Comparison of ENCODE assay signal across 26 cellular contexts in the genomic region with DNA sequence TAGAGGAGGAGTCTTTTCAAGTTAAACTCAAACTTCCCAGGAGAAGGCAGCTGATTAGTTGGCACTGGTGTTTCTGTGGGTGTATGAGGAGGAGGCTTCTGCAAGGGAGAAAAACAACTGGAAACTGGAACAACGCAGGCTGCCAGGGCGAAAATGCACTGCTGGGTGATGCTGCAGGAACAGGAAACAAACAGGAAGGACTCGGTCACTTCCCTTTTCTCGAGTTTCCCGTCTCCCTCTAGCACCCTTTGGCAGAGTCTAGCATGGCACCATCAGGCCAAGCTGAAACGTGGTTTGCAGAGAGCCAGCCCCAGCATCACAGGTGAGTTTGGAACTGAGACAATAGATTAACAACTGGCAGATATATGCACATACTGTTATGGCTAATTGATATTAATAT.
DNase-seq lines count a peak whose midpoint lies in the region; ATAC-seq and TF ChIP-seq lines count a peak whose summit lies in the region.
"Had no signal": no experiment of that assay in that cellular context is flagged by ENCODE, and none has a peak within 500 bp of the region (broad histone marks: within the 10 kb centered on the region; RNA-seq: fewer than 3 reads in every experiment).

No MANE protein-coding gene starts in this region.

- H3K4me1 Mint-ChIP-seq in endothelial cell (ENCODE audit: unreplicated experiment) = peaks cover 15% of the 10 kb centered on the region

- WGBS in mammary epithelial cell (ENCODE audit: low coverage, missing lambda C conversion rate) = 71% methylated on average over 5 of the region's 6 CpGs

- intact Hi-C loops in Right ventricle myocardium superior (cut with DNase I) (no loop called here), tibial artery (cut with DNase I; ENCODE audit: low total_unique reads) (no loop called here), mammary epithelial cell (cut with micrococcal nuclease) (no loop called here)

- no peaks in the 10 kb centered on the region for H3K27me3 Mint-ChIP-seq in endothelial cell (ENCODE audit: unreplicated experiment)

- CTCF ChIA-PET in mammary epithelial cell (lab: Charles Lee; ENCODE audit: low non-redundant PET) = no interaction called here

- DNase-seq in Right ventricle myocardium superior (peak; percentile 43), right atrium auricular region (ENCODE audit: low spot score) (no peak), MV-4-11 (lab: John Stamatoyannopoulos, UW) (peak; percentile 33), endothelial cell (ENCODE audit: low spot score) (peak; percentile 33), tibial artery (peak; percentile 41 to 64), middle frontal gyrus (ENCODE audit: extremely low spot score, low spot score) (no peak), mammary epithelial cell (no peak)
- DNase-seq: activated CD4-positive, alpha-beta T cell treated with anti-CD3 and anti-CD28 coated beads for 48 hours; activated CD8-positive, alpha-beta memory T cell treated with anti-CD3 and anti-CD28 coated beads, Interleukin-2, amount 10 ng/mL, durations not matched to agents 7 days and 5 days; effector CD4-positive, alpha-beta T cell; EL; foreskin keratinocyte; GOT3; hypothalamus; lower lobe of right lung; NCI-H146; NCI-H2171; NCI-H526; stimulated activated CD4-positive, alpha-beta T cell treated with anti-CD3 and anti-CD28 coated beads, Interleukin-12 subunit alpha, Interleukin-12 subunit beta, amount 100 ng/mL, for 4 hours; stimulated activated CD4-positive, alpha-beta T cell treated with anti-CD3 and anti-CD28 coated beads, Interleukin-4, amount 100 ng/mL, for 4 hours; SW 1271 had no signal

- no peak overlapping the region for H3K4me2 ChIP-seq in mammary epithelial cell (ENCODE audit: insufficient read depth, low read depth, low read length)

- H3K4me1 ChIP-seq in right atrium auricular region (no peaks in the 10 kb centered on the region), tibial artery (no peaks in the 10 kb centered on the region), mammary epithelial cell (ENCODE audit: insufficient read depth, low read length) (no peaks in the 10 kb centered on the region)
- H3K4me1 ChIP-seq: foreskin keratinocyte, lower lobe of right lung, tibial nerve had no signal

- peak overlapping the region; percentile 91 for H3K27ac Mint-ChIP-seq in endothelial cell (ENCODE audit: unreplicated experiment)
- H3K27ac Mint-ChIP-seq: activated CD8-positive, alpha-beta memory T cell treated with anti-CD3 and anti-CD28 coated beads, Interleukin-2, amount 10 ng/mL, durations not matched to agents 7 days and 5 days; activated naive CD8-positive, alpha-beta T cell; stimulated activated naive CD8-positive, alpha-beta T cell treated with anti-CD3 and anti-CD28 coated beads, Interleukin-15, Interleukin-2, amounts not matched to agents 100 ng/mL and 50 ng/mL, for 24 hours had no signal

- no peak overlapping the region for H3K9ac ChIP-seq in mammary epithelial cell (ENCODE audit: insufficient read depth, low read length)

- H3K36me3 ChIP-seq in right atrium auricular region = no peaks in the 10 kb centered on the region
- no peaks in the 10 kb centered on the region for H3K36me3 ChIP-seq in tibial artery
- no peaks in the 10 kb centered on the region for H3K36me3 ChIP-seq in mammary epithelial cell (ENCODE audit: insufficient read depth, low read length)
- H3K36me3 ChIP-seq: lower lobe of right lung, tibial nerve had no signal

- H3K4me3 Mint-ChIP-seq in endothelial cell (ENCODE audit: unreplicated experiment) = no peak overlapping the region
- H3K4me3 Mint-ChIP-seq: activated CD8-positive, alpha-beta memory T cell treated with anti-CD3 and anti-CD28 coated beads, Interleukin-2, amount 10 ng/mL, durations not matched to agents 7 days and 5 days; activated naive CD8-positive, alpha-beta T cell; stimulated activated naive CD8-positive, alpha-beta T cell treated with anti-CD3 and anti-CD28 coated beads, Interleukin-15, Interleukin-2, amounts not matched to agents 100 ng/mL and 50 ng/mL, for 24 hours had no signal

- no TSS peak for BruUV-seq in mammary epithelial cell (replicated peaks; lab: Mats Ljungman, UMichigan)

- H3K27ac ChIP-seq in right atrium auricular region (no peak overlapping the region), tibial artery (no peak overlapping the region), mammary epithelial cell (ENCODE audit: insufficient read depth, low read depth, low read length) (no peak overlapping the region)
- H3K27ac ChIP-seq: foreskin keratinocyte, HL-60, lower lobe of right lung, tibial nerve had no signal

- no peaks in the 10 kb centered on the region for H3K36me3 Mint-ChIP-seq in endothelial cell (ENCODE audit: low read depth, unreplicated experiment)
- H3K36me3 Mint-ChIP-seq: activated CD8-positive, alpha-beta memory T cell treated with anti-CD3 and anti-CD28 coated beads, Interleukin-2, amount 10 ng/mL, durations not matched to agents 7 days and 5 days; activated naive CD8-positive, alpha-beta T cell had no signal

- in situ Hi-C loops in mammary epithelial cell (cut with MboI; ENCODE audit: low sequenced_read_pairs in 2 of 2) = loop anchor here in 1 of 2 donors (25.0 kb wide), 1 partner anchor 722 kb away; no protein-coding TSS in a partner anchor

- no peaks in the 10 kb centered on the region for H3K9me3 Mint-ChIP-seq in endothelial cell (ENCODE audit: unreplicated experiment)
- H3K9me3 Mint-ChIP-seq: stimulated activated naive CD8-positive, alpha-beta T cell treated with anti-CD3 and anti-CD28 coated beads, Interleukin-15, Interleukin-2, amounts not matched to agents 100 ng/mL and 50 ng/mL, for 24 hours had no signal

- no peaks in the 10 kb centered on the region for H3K9me3 ChIP-seq in right atrium auricular region
- H3K9me3 ChIP-seq in tibial artery = no peaks in the 10 kb centered on the region
- no peaks in the 10 kb centered on the region for H3K9me3 ChIP-seq in mammary epithelial cell (replicated peaks; ENCODE audit: insufficient read depth, low read length)
- H3K9me3 ChIP-seq: lower lobe of right lung, tibial nerve had no signal

- TF ChIP-seq CTCF in right atrium auricular region (IDR thresholded peaks at IDR 0.05) = no peak
- TF ChIP-seq CTCF in endothelial cell (IDR thresholded peaks at IDR 0.05; ENCODE audit: unreplicated experiment) = no peak
- TF ChIP-seq CTCF in tibial artery (IDR thresholded peaks at IDR 0.05) = no peak
- no peak for TF ChIP-seq CTCF in mammary epithelial cell (conservative IDR thresholded peaks at IDR 0.05 in 1 of 2, IDR thresholded peaks at IDR 0.05 in 1 of 2; ENCODE audit: extremely low read depth in 1 of 2, insufficient read depth in 1 of 2, low read depth in 1 of 2, low read length in 2 of 2)

- dilution Hi-C loops in mammary epithelial cell (cut with HindIII; ENCODE audit: low sequenced_read_pairs) = no loop called here

- H4K20me1 ChIP-seq in mammary epithelial cell (ENCODE audit: insufficient read depth, low read length) = no peaks in the 10 kb centered on the region

- H3K4me3 ChIP-seq in right atrium auricular region = no peak overlapping the region
- H3K4me3 ChIP-seq in tibial artery = no peak overlapping the region
- H3K4me3 ChIP-seq in mammary epithelial cell (replicated peaks in 1 of 3; ENCODE audit: insufficient read depth in 1 of 3, low read depth in 2 of 3, low read length in 3 of 3) = no peak overlapping the region
- H3K4me3 ChIP-seq: lower lobe of right lung, tibial nerve had no signal

- H3K79me2 ChIP-seq in mammary epithelial cell (ENCODE audit: insufficient read depth, low read length) = no peaks in the 10 kb centered on the region

- ATAC-seq in Right ventricle myocardium superior (ENCODE audit: poor library complexity) = no peak
- no peak for ATAC-seq in HG03432 (IDR thresholded peaks at IDR 0.05; ENCODE audit: unreplicated experiment)
- ATAC-seq: activated CD8-positive, alpha-beta memory T cell treated with anti-CD3 and anti-CD28 coated beads, Interleukin-2, amount 10 ng/mL, durations not matched to agents 7 days and 5 days; foreskin keratinocyte had no signal

- H3K27me3 ChIP-seq in right atrium auricular region (no peaks in the 10 kb centered on the region), tibial artery (no peaks in the 10 kb centered on the region), mammary epithelial cell (ENCODE audit: insufficient read depth, low read length) (no peaks in the 10 kb centered on the region)
- H3K27me3 ChIP-seq: tibial nerve had no signal

- H2AFZ ChIP-seq in mammary epithelial cell (ENCODE audit: low read depth, low read length) = no peak overlapping the region

Comparison
In these comparisons a context has a peak if more than half of its experiments do, and no peak if none do; other contexts are left out.
1. DNase-seq: peak in Right ventricle myocardium superior (single experiment), MV-4-11 (single experiment), endothelial cell (single experiment) and tibial artery (2 of 2); none in right atrium auricular region (single experiment), middle frontal gyrus (single experiment) and mammary epithelial cell (single experiment).